ENCODE assay signal across 14 cellular contexts in genomic region chr6:34172961-34173775, GRCh38. TPM values are rescaled to one million over a fixed set of nuclear protein-coding genes. Genes with fewer than 3 reads are reported as not detected.
"Had no signal": no experiment of that assay in that cellular context is flagged by ENCODE, and none has a peak within 500 bp of the region (broad histone marks: within the 10 kb centered on the region; RNA-seq: fewer than 3 reads in every experiment).

No MANE protein-coding gene starts in this region.

- H3K4me1 Mint-ChIP-seq: neural crest cell had no signal

- H3K27ac Mint-ChIP-seq: activated CD4-positive, alpha-beta T cell treated with anti-CD3 and anti-CD28 coated beads, Interleukin-2, amount 10 ng/mL, durations not matched to agents 7 days and 5 days; effector memory CD8-positive, alpha-beta T cell had no signal

- H3K4me3 ChIP-seq: ovary, tibial nerve had no signal

- H3K4me1 ChIP-seq: tibial nerve had no signal

- H3K9me3 ChIP-seq: ovary, tibial nerve had no signal

- H3K36me3 ChIP-seq: ovary, tibial nerve had no signal

- H3K27me3 Mint-ChIP-seq: activated CD4-positive, alpha-beta T cell treated with anti-CD3 and anti-CD28 coated beads, Interleukin-2, amount 10 ng/mL, durations not matched to agents 7 days and 5 days; central memory CD8-positive, alpha-beta T cell had no signal

- H3K9me3 Mint-ChIP-seq: central memory CD8-positive, alpha-beta T cell; effector memory CD8-positive, alpha-beta T cell; neural crest cell had no signal

- DNase-seq: activated CD4-positive, alpha-beta T cell treated with anti-CD3 and anti-CD28 coated beads, Interleukin-2, amount 10 ng/mL, durations not matched to agents 7 days and 5 days; activated CD4-positive, CD25-positive, alpha-beta regulatory T cell; activated CD8-positive, alpha-beta memory T cell treated with anti-CD3 and anti-CD28 coated beads for 24 hours; activated gamma-delta T cell; activated T-cell treated with anti-CD3 and anti-CD28 coated beads, Interleukin-2, amount 50 U/mL, for 1 hour; effector memory CD8-positive, alpha-beta T cell; erythroblast; ovary; SHP77 treated with DMSO at 0.1 percent for 48 hours; T-helper 2 cell had no signal

- H3K27ac ChIP-seq: ovary, tibial nerve had no signal

- ATAC-seq: effector memory CD8-positive, alpha-beta T cell had no signal

- H3K27me3 ChIP-seq: ovary, tibial nerve had no signal

- H3K4me3 Mint-ChIP-seq: activated CD4-positive, alpha-beta T cell treated with anti-CD3 and anti-CD28 coated beads, Interleukin-2, amount 10 ng/mL, durations not matched to agents 7 days and 5 days; central memory CD8-positive, alpha-beta T cell; effector memory CD8-positive, alpha-beta T cell; neural crest cell had no signal

RNA-seq across cellular contexts. Expression of gene GRM4, which starts 27.3 kb away (rescaled TPM):
- total RNA-seq: activated CD4-positive, alpha-beta T cell treated with anti-CD3 and anti-CD28 coated beads, Interleukin-2, amount 10 ng/mL, durations not matched to agents 7 days and 5 days; liver; neural crest cell; tibial nerve had no signal
- polyA plus RNA-seq: liver had no signal
